In genomic region chr2:42368817-42369550, GRCh38 we compare ENCODE assay signal across 13 cellular contexts. TPM values are rescaled to one million over a fixed set of nuclear protein-coding genes. Genes with fewer than 3 reads are reported as not detected.
DNase-seq lines count a peak whose midpoint lies in the region; ATAC-seq and TF ChIP-seq lines count a peak whose summit lies in the region.
"Had no signal": no experiment of that assay in that cellular context is flagged by ENCODE, and none has a peak within 500 bp of the region (broad histone marks: within the 10 kb centered on the region; RNA-seq: fewer than 3 reads in every experiment).

No MANE protein-coding gene starts in this region.

- H3K27me3 Mint-ChIP-seq in chondrocyte (ENCODE audit: low read depth) (no peaks in the 10 kb centered on the region), T-helper 17 cell (peaks cover 33% of the 10 kb centered on the region)
- peaks cover 4% of the 10 kb centered on the region for H3K27me3 Mint-ChIP-seq in activated T-helper 1 cell treated with anti-CD3 and anti-CD28 coated beads, Interleukin-12 subunit alpha, Interleukin-12 subunit beta, Interleukin-2, Interleukin-4 antibody, amounts not matched to agents 30 ng/mL and 10 ng/mL and 1 ng/mL, durations not matched to agents 14 hours and 24 hours and 36 hours (ENCODE audit: insufficient read depth)

- H3K27ac Mint-ChIP-seq in chondrocyte (ENCODE audit: unreplicated experiment) (no peak overlapping the region), T-helper 17 cell (no peak overlapping the region)
- no peak overlapping the region for H3K27ac Mint-ChIP-seq in activated T-helper 1 cell treated with anti-CD3 and anti-CD28 coated beads, Interleukin-12 subunit alpha, Interleukin-12 subunit beta, Interleukin-2, Interleukin-4 antibody, amounts not matched to agents 30 ng/mL and 10 ng/mL and 1 ng/mL, durations not matched to agents 14 hours and 24 hours and 36 hours

- peaks cover 4% of the 10 kb centered on the region for H3K4me1 Mint-ChIP-seq in chondrocyte (ENCODE audit: low read depth)
- peaks cover 9% of the 10 kb centered on the region for H3K4me1 Mint-ChIP-seq in activated T-helper 1 cell treated with anti-CD3 and anti-CD28 coated beads, Interleukin-12 subunit alpha, Interleukin-12 subunit beta, Interleukin-2, Interleukin-4 antibody, amounts not matched to agents 30 ng/mL and 10 ng/mL and 1 ng/mL, durations not matched to agents 14 hours and 24 hours and 36 hours (ENCODE audit: low read depth)
- peaks cover 5% of the 10 kb centered on the region for H3K4me1 Mint-ChIP-seq in T-helper 17 cell

- H3K9me3 Mint-ChIP-seq in chondrocyte (ENCODE audit: low read depth) = no peaks in the 10 kb centered on the region
- H3K9me3 Mint-ChIP-seq in activated T-helper 1 cell treated with anti-CD3 and anti-CD28 coated beads, Interleukin-12 subunit alpha, Interleukin-12 subunit beta, Interleukin-2, Interleukin-4 antibody, amounts not matched to agents 30 ng/mL and 10 ng/mL and 1 ng/mL, durations not matched to agents 14 hours and 24 hours and 36 hours = no peaks in the 10 kb centered on the region

- H3K9me3 ChIP-seq in right atrium auricular region (no peaks in the 10 kb centered on the region), aorta (ENCODE audit: control insufficient read depth, low read length) (no peaks in the 10 kb centered on the region), T-helper 17 cell (ENCODE audit: control insufficient read depth, low read length, poor library complexity, severe bottlenecking) (no peaks in the 10 kb centered on the region)
- H3K9me3 ChIP-seq: vagina had no signal

- H3K36me3 ChIP-seq in right atrium auricular region (no peaks in the 10 kb centered on the region), aorta (ENCODE audit: control insufficient read depth in 1 of 2, insufficient read depth in 2 of 2, low read length in 1 of 2) (no peaks in the 10 kb centered on the region)
- H3K36me3 ChIP-seq: vagina had no signal

- H3K4me1 ChIP-seq in right atrium auricular region (no peaks in the 10 kb centered on the region), aorta (ENCODE audit: control insufficient read depth in 1 of 2, insufficient read depth in 2 of 2, low read length in 2 of 2) (no peaks in the 10 kb centered on the region)

- H3K27me3 ChIP-seq in right atrium auricular region = no peaks in the 10 kb centered on the region
- H3K27me3 ChIP-seq in aorta (ENCODE audit: control insufficient read depth in 1 of 2, insufficient read depth in 2 of 2, low read length in 1 of 2) = no peaks in the 10 kb centered on the region
- H3K27me3 ChIP-seq: vagina had no signal

- ATAC-seq in Right ventricle myocardium superior (ENCODE audit: poor library complexity) (peak; percentile 20), left lobe of liver (peak; percentile 13), aorta (ENCODE audit: low FRiP score) (peak; percentile 33), T-helper 17 cell (no peak)

- intact Hi-C loops in Right ventricle myocardium superior (cut with DNase I) = no loop called here
- intact Hi-C loops in aorta (cut with DNase I) = no loop called here
- intact Hi-C loops in activated T-helper 1 cell treated with anti-CD3 and anti-CD28 coated beads, Interleukin-12 subunit alpha, Interleukin-12 subunit beta, Interleukin-2, Interleukin-4 antibody, amounts not matched to agents 30 ng/mL and 10 ng/mL and 1 ng/mL, durations not matched to agents 14 hours and 24 hours and 36 hours (cut with micrococcal nuclease) = loop anchor here (10.0 kb wide), 1 partner anchor 1406 kb away; the partner anchor contains the start of gene DYNC2LI1

- H3K36me3 Mint-ChIP-seq in chondrocyte (ENCODE audit: low read depth) (no peaks in the 10 kb centered on the region), T-helper 17 cell (ENCODE audit: low read depth) (no peaks in the 10 kb centered on the region)
- no peaks in the 10 kb centered on the region for H3K36me3 Mint-ChIP-seq in activated T-helper 1 cell treated with anti-CD3 and anti-CD28 coated beads, Interleukin-12 subunit alpha, Interleukin-12 subunit beta, Interleukin-2, Interleukin-4 antibody, amounts not matched to agents 30 ng/mL and 10 ng/mL and 1 ng/mL, durations not matched to agents 14 hours and 24 hours and 36 hours (ENCODE audit: low read depth)

- H3K27ac ChIP-seq in right atrium auricular region (peak overlapping the region in 1 of 2 donors; percentile 14), VCaP (peak overlapping the region; percentile 94), aorta (ENCODE audit: low read depth in 1 of 2, low read length in 2 of 2) (no peak overlapping the region)
- H3K27ac ChIP-seq: vagina had no signal

- H3K4me3 Mint-ChIP-seq in chondrocyte (ENCODE audit: unreplicated experiment) (no peak overlapping the region), T-helper 17 cell (no peak overlapping the region)
- no peak overlapping the region for H3K4me3 Mint-ChIP-seq in activated T-helper 1 cell treated with anti-CD3 and anti-CD28 coated beads, Interleukin-12 subunit alpha, Interleukin-12 subunit beta, Interleukin-2, Interleukin-4 antibody, amounts not matched to agents 30 ng/mL and 10 ng/mL and 1 ng/mL, durations not matched to agents 14 hours and 24 hours and 36 hours

- peak overlapping the region in 1 of 2 donors; percentile 1 for H3K4me3 ChIP-seq in right atrium auricular region
- no peak overlapping the region for H3K4me3 ChIP-seq in aorta (ENCODE audit: low read length in 2 of 2)
- H3K4me3 ChIP-seq: vagina had no signal

- WGBS in aorta, 2 donors = 86% methylated on average over 7 of the region's 7 CpGs

- DNase-seq in Right ventricle myocardium superior (no peak), right atrium auricular region (ENCODE audit: low spot score) (no peak), left lobe of liver (ENCODE audit: low spot score) (no peak), aorta (no peak), chondrocyte (ENCODE audit: low spot score) (no peak), T-helper 17 cell (no peak)
- no peak for DNase-seq in activated T-helper 1 cell treated with anti-CD3 and anti-CD28 coated beads, Interleukin-12 subunit alpha, Interleukin-12 subunit beta, Interleukin-2, Interleukin-4 antibody, amounts not matched to agents 30 ng/mL and 10 ng/mL and 1 ng/mL, durations not matched to agents 14 hours and 24 hours and 36 hours (ENCODE audit: low spot score)
- DNase-seq: ACHN; activated CD4-positive, alpha-beta T cell treated with anti-CD3 and anti-CD28 coated beads, Interleukin-2, amount 50 U/mL, for 1 hour; NCI-H1105; occipital lobe had no signal

- no peak for TF ChIP-seq CTCF in right atrium auricular region (IDR thresholded peaks at IDR 0.05)
- no peak for TF ChIP-seq CTCF in VCaP (conservative IDR thresholded peaks at IDR 0.05)
- no peak for TF ChIP-seq CTCF in chondrocyte (IDR thresholded peaks at IDR 0.05)

RNA-seq across cellular contexts. Expression of gene COX7A2L, which starts 8.0 kb away (rescaled TPM):
- 90.1 TPM for total RNA-seq in Right ventricle myocardium superior
- total RNA-seq in right atrium auricular region = 100 to 1,000 TPM in 1 of 2 donors, 10 to 100 TPM in 1; 96.0 to 132 TPM
- total RNA-seq in left lobe of liver = 38.5 TPM
- 10 to 100 TPM; 60.8 to 62.1 TPM for total RNA-seq in aorta
- 100 to 1,000 TPM in 1 of 2 donors, 10 to 100 TPM in 1; 98.5 to 265 TPM for polyA plus RNA-seq in aorta
- total RNA-seq in chondrocyte = 79.5 to 105 TPM (median 102 TPM) in 3 replicates
- 83.3 and 84.7 TPM in 2 replicates for total RNA-seq in activated T-helper 1 cell treated with anti-CD3 and anti-CD28 coated beads, Interleukin-12 subunit alpha, Interleukin-12 subunit beta, Interleukin-2, Interleukin-4 antibody, amounts not matched to agents 30 ng/mL and 10 ng/mL and 1 ng/mL, durations not matched to agents 14 hours and 24 hours and 36 hours
- 10 to 100 TPM; 50.9 to 55.3 TPM for total RNA-seq in T-helper 17 cell
